Comparison of ENCODE assay signal across 1 cellular context in the genomic region with DNA sequence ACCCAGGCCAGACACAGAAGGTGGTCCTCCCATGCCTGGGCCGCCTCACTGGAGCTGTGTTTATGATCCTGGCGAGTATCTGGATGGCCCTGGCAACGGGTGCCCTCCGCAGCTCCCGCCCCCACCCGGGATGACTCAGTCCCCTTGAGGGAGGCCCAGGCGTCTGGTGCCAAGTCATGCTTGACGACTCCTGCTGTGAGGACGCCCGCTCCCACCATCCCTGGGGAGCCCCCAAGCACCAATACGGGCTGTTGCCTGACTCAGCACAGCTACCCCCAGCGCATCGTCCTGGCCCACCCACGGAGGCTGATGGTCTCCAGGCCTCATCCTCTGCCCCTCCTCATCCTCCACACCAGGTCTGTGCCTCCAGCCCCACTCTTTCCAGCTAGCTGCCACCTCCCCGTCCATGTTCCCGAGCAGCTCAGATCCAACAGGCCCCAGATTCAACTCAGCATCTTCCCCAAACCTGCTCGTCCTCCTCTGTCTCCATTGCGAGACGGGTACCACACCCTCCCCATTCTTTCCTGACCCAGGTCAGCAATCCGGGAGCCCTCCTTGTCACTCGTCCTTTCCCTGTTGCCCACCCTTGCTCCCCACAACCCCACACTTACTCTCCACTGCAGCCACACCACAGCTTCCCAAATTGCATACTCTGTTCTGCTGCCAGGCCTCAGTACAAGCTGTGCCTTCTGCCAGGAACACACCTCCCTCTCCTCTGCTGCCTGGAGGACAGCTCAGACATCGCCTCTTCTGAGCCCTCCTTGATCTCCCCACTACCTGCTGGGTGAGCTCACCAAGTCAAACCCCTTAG.
TF ChIP-seq lines count a peak whose summit lies in the region.

No MANE protein-coding gene starts in this region.

TF ChIP-seq in HEK293, 187 proteins besides CTCF, POLR2A, EP300 and RAD21 (continued from another document and continues in another):
- peak; percentile 90 for TF ChIP-seq GFI1B (tag by site-specific recombination; IDR thresholded peaks at IDR 0.05)
- TF ChIP-seq HOXD13 (CRISPR knock-in tag; IDR thresholded peaks at IDR 0.05; ENCODE audit: borderline replicate concordance), result no peak
- peak; percentile 97 for TF ChIP-seq KLF10 (tag by site-specific recombination; IDR thresholded peaks at IDR 0.05)
- peak; percentile 41 for TF ChIP-seq ZNF623 (tag by site-specific recombination; IDR thresholded peaks at IDR 0.05)
- TF ChIP-seq ZNF23 (tag by site-specific recombination; IDR thresholded peaks at IDR 0.05; ENCODE audit: borderline replicate concordance), result no peak
- TF ChIP-seq, protein P1, sequence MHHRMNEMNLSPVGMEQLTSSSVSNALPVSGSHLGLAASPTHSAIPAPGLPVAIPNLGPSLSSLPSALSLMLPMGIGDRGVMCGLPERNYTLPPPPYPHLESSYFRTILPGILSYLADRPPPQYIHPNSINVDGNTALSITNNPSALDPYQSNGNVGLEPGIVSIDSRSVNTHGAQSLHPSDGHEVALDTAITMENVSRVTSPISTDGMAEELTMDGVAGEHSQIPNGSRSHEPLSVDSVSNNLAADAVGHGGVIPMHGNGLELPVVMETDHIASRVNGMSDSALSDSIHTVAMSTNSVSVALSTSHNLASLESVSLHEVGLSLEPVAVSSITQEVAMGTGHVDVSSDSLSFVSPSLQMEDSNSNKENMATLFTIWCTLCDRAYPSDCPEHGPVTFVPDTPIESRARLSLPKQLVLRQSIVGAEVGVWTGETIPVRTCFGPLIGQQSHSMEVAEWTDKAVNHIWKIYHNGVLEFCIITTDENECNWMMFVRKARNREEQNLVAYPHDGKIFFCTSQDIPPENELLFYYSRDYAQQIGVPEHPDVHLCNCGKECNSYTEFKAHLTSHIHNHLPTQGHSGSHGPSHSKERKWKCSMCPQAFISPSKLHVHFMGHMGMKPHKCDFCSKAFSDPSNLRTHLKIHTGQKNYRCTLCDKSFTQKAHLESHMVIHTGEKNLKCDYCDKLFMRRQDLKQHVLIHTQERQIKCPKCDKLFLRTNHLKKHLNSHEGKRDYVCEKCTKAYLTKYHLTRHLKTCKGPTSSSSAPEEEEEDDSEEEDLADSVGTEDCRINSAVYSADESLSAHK (tag by site-specific recombination; IDR thresholded peaks at IDR 0.05), result peak; percentile 95
- TF ChIP-seq ZNF626 (tag by site-specific recombination; IDR thresholded peaks at IDR 0.05), result no peak
- TF ChIP-seq ZNF140 (tag by site-specific recombination; IDR thresholded peaks at IDR 0.05), result no peak
- TF ChIP-seq, protein P2, sequence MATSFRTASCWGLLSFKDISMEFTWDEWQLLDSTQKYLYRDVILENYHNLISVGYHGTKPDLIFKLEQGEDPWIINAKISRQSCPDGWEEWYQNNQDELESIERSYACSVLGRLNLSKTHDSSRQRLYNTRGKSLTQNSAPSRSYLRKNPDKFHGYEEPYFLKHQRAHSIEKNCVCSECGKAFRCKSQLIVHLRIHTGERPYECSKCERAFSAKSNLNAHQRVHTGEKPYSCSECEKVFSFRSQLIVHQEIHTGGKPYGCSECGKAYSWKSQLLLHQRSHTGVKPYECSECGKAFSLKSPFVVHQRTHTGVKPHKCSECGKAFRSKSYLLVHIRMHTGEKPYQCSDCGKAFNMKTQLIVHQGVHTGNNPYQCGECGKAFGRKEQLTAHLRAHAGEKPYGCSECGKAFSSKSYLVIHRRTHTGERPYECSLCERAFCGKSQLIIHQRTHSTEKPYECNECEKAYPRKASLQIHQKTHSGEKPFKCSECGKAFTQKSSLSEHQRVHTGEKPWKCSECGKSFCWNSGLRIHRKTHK (tag by site-specific recombination; IDR thresholded peaks at IDR 0.05), result no peak
- no peak for TF ChIP-seq ZNF138 (tag by site-specific recombination; IDR thresholded peaks at IDR 0.05; ENCODE audit: borderline replicate concordance)
- peak; percentile 88; the same call in 1 of the 2 replicates for TF ChIP-seq ZNF621 (tag by site-specific recombination; IDR thresholded peaks at IDR 0.05)
- TF ChIP-seq, protein P3, sequence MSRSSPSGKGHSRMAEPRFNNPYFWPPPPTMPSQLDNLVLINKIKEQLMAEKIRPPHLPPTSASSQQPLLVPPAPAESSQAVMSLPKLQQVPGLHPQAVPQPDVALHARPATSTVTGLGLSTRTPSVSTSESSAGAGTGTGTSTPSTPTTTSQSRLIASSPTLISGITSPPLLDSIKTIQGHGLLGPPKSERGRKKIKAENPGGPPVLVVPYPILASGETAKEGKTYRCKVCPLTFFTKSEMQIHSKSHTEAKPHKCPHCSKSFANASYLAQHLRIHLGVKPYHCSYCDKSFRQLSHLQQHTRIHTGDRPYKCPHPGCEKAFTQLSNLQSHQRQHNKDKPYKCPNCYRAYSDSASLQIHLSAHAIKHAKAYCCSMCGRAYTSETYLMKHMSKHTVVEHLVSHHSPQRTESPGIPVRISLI (tag by site-specific recombination; IDR thresholded peaks at IDR 0.05), result no peak
- TF ChIP-seq, protein P4, sequence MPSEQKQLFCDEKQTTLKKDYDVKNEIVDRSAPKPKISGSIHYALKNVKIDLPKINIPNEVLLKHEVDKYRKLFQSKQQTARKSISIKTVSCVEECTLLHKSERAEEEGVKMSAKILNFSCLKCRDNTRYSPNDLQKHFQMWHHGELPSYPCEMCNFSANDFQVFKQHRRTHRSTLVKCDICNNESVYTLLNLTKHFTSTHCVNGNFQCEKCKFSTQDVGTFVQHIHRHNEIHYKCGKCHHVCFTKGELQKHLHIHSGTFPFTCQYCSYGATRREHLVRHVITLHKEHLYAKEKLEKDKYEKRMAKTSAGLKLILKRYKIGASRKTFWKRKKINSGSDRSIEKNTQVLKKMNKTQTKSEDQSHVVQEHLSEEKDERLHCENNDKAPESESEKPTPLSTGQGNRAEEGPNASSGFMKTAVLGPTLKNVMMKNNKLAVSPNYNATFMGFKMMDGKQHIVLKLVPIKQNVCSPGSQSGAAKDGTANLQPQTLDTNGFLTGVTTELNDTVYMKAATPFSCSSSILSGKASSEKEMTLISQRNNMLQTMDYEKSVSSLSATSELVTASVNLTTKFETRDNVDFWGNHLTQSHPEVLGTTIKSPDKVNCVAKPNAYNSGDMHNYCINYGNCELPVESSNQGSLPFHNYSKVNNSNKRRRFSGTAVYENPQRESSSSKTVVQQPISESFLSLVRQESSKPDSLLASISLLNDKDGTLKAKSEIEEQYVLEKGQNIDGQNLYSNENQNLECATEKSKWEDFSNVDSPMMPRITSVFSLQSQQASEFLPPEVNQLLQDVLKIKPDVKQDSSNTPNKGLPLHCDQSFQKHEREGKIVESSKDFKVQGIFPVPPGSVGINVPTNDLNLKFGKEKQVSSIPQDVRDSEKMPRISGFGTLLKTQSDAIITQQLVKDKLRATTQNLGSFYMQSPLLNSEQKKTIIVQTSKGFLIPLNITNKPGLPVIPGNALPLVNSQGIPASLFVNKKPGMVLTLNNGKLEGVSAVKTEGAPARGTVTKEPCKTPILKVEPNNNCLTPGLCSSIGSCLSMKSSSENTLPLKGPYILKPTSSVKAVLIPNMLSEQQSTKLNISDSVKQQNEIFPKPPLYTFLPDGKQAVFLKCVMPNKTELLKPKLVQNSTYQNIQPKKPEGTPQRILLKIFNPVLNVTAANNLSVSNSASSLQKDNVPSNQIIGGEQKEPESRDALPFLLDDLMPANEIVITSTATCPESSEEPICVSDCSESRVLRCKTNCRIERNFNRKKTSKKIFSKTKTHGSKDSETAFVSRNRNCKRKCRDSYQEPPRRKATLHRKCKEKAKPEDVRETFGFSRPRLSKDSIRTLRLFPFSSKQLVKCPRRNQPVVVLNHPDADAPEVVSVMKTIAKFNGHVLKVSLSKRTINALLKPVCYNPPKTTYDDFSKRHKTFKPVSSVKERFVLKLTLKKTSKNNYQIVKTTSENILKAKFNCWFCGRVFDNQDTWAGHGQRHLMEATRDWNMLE (tag by site-specific recombination; conservative IDR thresholded peaks at IDR 0.05; ENCODE audit: low read depth), result peak; percentile 44; the same call in 1 of the 2 replicates
- TF ChIP-seq, protein P5, sequence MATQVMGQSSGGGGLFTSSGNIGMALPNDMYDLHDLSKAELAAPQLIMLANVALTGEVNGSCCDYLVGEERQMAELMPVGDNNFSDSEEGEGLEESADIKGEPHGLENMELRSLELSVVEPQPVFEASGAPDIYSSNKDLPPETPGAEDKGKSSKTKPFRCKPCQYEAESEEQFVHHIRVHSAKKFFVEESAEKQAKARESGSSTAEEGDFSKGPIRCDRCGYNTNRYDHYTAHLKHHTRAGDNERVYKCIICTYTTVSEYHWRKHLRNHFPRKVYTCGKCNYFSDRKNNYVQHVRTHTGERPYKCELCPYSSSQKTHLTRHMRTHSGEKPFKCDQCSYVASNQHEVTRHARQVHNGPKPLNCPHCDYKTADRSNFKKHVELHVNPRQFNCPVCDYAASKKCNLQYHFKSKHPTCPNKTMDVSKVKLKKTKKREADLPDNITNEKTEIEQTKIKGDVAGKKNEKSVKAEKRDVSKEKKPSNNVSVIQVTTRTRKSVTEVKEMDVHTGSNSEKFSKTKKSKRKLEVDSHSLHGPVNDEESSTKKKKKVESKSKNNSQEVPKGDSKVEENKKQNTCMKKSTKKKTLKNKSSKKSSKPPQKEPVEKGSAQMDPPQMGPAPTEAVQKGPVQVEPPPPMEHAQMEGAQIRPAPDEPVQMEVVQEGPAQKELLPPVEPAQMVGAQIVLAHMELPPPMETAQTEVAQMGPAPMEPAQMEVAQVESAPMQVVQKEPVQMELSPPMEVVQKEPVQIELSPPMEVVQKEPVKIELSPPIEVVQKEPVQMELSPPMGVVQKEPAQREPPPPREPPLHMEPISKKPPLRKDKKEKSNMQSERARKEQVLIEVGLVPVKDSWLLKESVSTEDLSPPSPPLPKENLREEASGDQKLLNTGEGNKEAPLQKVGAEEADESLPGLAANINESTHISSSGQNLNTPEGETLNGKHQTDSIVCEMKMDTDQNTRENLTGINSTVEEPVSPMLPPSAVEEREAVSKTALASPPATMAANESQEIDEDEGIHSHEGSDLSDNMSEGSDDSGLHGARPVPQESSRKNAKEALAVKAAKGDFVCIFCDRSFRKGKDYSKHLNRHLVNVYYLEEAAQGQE (tag by site-specific recombination; IDR thresholded peaks at IDR 0.05), result 0 out of 2 replicates have a peak, but pooled peaks have one; percentile 47
- TF ChIP-seq, protein P6, sequence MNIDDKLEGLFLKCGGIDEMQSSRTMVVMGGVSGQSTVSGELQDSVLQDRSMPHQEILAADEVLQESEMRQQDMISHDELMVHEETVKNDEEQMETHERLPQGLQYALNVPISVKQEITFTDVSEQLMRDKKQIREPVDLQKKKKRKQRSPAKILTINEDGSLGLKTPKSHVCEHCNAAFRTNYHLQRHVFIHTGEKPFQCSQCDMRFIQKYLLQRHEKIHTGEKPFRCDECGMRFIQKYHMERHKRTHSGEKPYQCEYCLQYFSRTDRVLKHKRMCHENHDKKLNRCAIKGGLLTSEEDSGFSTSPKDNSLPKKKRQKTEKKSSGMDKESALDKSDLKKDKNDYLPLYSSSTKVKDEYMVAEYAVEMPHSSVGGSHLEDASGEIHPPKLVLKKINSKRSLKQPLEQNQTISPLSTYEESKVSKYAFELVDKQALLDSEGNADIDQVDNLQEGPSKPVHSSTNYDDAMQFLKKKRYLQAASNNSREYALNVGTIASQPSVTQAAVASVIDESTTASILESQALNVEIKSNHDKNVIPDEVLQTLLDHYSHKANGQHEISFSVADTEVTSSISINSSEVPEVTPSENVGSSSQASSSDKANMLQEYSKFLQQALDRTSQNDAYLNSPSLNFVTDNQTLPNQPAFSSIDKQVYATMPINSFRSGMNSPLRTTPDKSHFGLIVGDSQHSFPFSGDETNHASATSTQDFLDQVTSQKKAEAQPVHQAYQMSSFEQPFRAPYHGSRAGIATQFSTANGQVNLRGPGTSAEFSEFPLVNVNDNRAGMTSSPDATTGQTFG (tag by site-specific recombination; IDR thresholded peaks at IDR 0.05; ENCODE audit: borderline replicate concordance), result peak; percentile 95
- TF ChIP-seq KLF9 (tag by site-specific recombination; IDR thresholded peaks at IDR 0.05; ENCODE audit: low read depth), result peak; percentile 89
- no peak; the same call in 1 of the 2 replicates for TF ChIP-seq ZNF416 (tag by site-specific recombination; IDR thresholded peaks at IDR 0.05)
- peak; percentile 78; the same call in 1 of the 2 replicates for TF ChIP-seq ZNF239 (tag by site-specific recombination; IDR thresholded peaks at IDR 0.05)
- no peak for TF ChIP-seq HOXC10 (CRISPR knock-in tag; IDR thresholded peaks at IDR 0.05)
- no peak; the same call in 1 of the 2 replicates for TF ChIP-seq ZNF266 (tag by site-specific recombination; IDR thresholded peaks at IDR 0.05; ENCODE audit: low read depth)
- peak; percentile 42; the same call in 1 of the 2 replicates for TF ChIP-seq ZNF837 (tag by site-specific recombination; IDR thresholded peaks at IDR 0.05)
- TF ChIP-seq, protein P7, sequence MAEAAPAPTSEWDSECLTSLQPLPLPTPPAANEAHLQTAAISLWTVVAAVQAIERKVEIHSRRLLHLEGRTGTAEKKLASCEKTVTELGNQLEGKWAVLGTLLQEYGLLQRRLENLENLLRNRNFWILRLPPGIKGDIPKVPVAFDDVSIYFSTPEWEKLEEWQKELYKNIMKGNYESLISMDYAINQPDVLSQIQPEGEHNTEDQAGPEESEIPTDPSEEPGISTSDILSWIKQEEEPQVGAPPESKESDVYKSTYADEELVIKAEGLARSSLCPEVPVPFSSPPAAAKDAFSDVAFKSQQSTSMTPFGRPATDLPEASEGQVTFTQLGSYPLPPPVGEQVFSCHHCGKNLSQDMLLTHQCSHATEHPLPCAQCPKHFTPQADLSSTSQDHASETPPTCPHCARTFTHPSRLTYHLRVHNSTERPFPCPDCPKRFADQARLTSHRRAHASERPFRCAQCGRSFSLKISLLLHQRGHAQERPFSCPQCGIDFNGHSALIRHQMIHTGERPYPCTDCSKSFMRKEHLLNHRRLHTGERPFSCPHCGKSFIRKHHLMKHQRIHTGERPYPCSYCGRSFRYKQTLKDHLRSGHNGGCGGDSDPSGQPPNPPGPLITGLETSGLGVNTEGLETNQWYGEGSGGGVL (tag by site-specific recombination; IDR thresholded peaks at IDR 0.05), result peak; percentile 98
- TF ChIP-seq, protein P8, sequence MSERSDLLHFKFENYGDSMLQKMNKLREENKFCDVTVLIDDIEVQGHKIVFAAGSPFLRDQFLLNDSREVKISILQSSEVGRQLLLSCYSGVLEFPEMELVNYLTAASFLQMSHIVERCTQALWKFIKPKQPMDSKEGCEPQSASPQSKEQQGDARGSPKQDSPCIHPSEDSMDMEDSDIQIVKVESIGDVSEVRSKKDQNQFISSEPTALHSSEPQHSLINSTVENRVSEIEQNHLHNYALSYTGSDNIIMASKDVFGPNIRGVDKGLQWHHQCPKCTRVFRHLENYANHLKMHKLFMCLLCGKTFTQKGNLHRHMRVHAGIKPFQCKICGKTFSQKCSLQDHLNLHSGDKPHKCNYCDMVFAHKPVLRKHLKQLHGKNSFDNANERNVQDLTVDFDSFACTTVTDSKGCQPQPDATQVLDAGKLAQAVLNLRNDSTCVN (tag by site-specific recombination; optimal IDR thresholded peaks at IDR 0.05), result peak; percentile 65
- TF ChIP-seq ZNF707 (tag by site-specific recombination; IDR thresholded peaks at IDR 0.05), result peak; percentile 68; the same call in 1 of the 2 replicates
- TF ChIP-seq ZNF629 (tag by site-specific recombination; IDR thresholded peaks at IDR 0.05), result peak; percentile 99
- no peak for TF ChIP-seq ZNF292 (tag by site-specific recombination; IDR thresholded peaks at IDR 0.05; ENCODE audit: borderline replicate concordance, low read depth)
- TF ChIP-seq GLI4 (tag by site-specific recombination; IDR thresholded peaks at IDR 0.05), result peak; percentile 95
- no peak for TF ChIP-seq ZNF677 (tag by site-specific recombination; IDR thresholded peaks at IDR 0.05)
